ENCODE assay signal across 8 cellular contexts in genomic region chr6:157981395-157982296, GRCh38. TPM values are rescaled to one million over a fixed set of nuclear protein-coding genes. Genes with fewer than 3 reads are reported as not detected.
DNase-seq lines count a peak whose midpoint lies in the region; ATAC-seq and TF ChIP-seq lines count a peak whose summit lies in the region.

Gene SYNJ2 (plus strand): TSS chr6:157981863. CDS start chr6:157981962, 99 bp downstream.

- intact Hi-C loops in esophagus muscularis mucosa (cut with DNase I), result loop anchor here (2.0 kb wide), 2 partner anchors 79 to 91 kb away; no protein-coding TSS in a partner anchor

- peak; percentile 86 for ATAC-seq in GM19324 (IDR thresholded peaks at IDR 0.05; ENCODE audit: low FRiP score, unreplicated experiment)
- ATAC-seq in HG03442 (IDR thresholded peaks at IDR 0.05; ENCODE audit: unreplicated experiment), result peak; percentile 76
- ATAC-seq in naive B cell (ENCODE audit: low read depth in 2 of 2), result peak; percentile 81 to 83
- peak; percentile 91 for ATAC-seq in stimulated activated memory B cell treated with anti-CD40 and anti-IgM and Interleukin-4, amounts not matched to agents 10 μg/mL and 1 μg/mL and 100 μg/mL, for 72 hours

- H3K27ac ChIP-seq in BLaER1, result peak within 1 kb of the TSS; percentile 85
- H3K27ac ChIP-seq in esophagus muscularis mucosa (replicated peaks in 1 of 4), result peak within 1 kb of the TSS; percentile 89 to 93 (median 90)

- peak within 1 kb of the TSS; percentile 83 for H3K9ac ChIP-seq in BLaER1

- no peak for TF ChIP-seq EP300 in esophagus muscularis mucosa (IDR thresholded peaks at IDR 0.05)

- DNase-seq in OCI-M1 (lab: John Stamatoyannopoulos, UW) (peak; percentile 84), esophagus muscularis mucosa (ENCODE audit: extremely low spot score) (no peak), naive B cell (peak; percentile 74)
- peak; percentile 88 for DNase-seq in activated T-cell treated with anti-CD3 and anti-CD28 coated beads, Interleukin-2, amount 50 U/mL, for 1 hour

- H3K36me3 Mint-ChIP-seq in naive B cell, result no peaks in the 10 kb centered on the region
- H3K36me3 Mint-ChIP-seq in stimulated activated memory B cell treated with anti-CD40 and anti-IgM and Interleukin-4, amounts not matched to agents 10 μg/mL and 1 μg/mL and 100 μg/mL, for 72 hours, result no peaks in the 10 kb centered on the region

- H3K4me3 Mint-ChIP-seq in naive B cell, result peak within 1 kb of the TSS; percentile 78 to 95 (median 88)
- peak within 1 kb of the TSS; percentile 87 for H3K4me3 Mint-ChIP-seq in stimulated activated memory B cell treated with anti-CD40 and anti-IgM and Interleukin-4, amounts not matched to agents 10 μg/mL and 1 μg/mL and 100 μg/mL, for 72 hours

- H3K9me3 ChIP-seq in BLaER1 (no peaks in the 10 kb centered on the region), esophagus muscularis mucosa (no peaks in the 10 kb centered on the region)

- no peaks in the 10 kb centered on the region for H3K9me3 Mint-ChIP-seq in naive B cell
- H3K9me3 Mint-ChIP-seq in stimulated activated memory B cell treated with anti-CD40 and anti-IgM and Interleukin-4, amounts not matched to agents 10 μg/mL and 1 μg/mL and 100 μg/mL, for 72 hours, result no peaks in the 10 kb centered on the region

- peaks cover 0 to 5% (median 0%) of the 10 kb centered on the region in 3 donors for H3K27me3 Mint-ChIP-seq in naive B cell
- no peaks in the 10 kb centered on the region for H3K27me3 Mint-ChIP-seq in stimulated activated memory B cell treated with anti-CD40 and anti-IgM and Interleukin-4, amounts not matched to agents 10 μg/mL and 1 μg/mL and 100 μg/mL, for 72 hours

- peak; percentile 60 to 70 (median 68) for TF ChIP-seq CTCF in esophagus muscularis mucosa (IDR thresholded peaks at IDR 0.05)

- WGBS in esophagus muscularis mucosa, result no CpG with 5 or more reads among the region's 108 CpGs

- peaks cover 14% of the 10 kb centered on the region; the same call in 1 of the 2 replicates for H4K20me1 ChIP-seq in BLaER1

- H3K27ac Mint-ChIP-seq in naive B cell, result peak within 1 kb of the TSS in 5 of 6 donors; percentile 36 to 92 (median 81)
- peak within 1 kb of the TSS; percentile 75 for H3K27ac Mint-ChIP-seq in stimulated activated memory B cell treated with anti-CD40 and anti-IgM and Interleukin-4, amounts not matched to agents 10 μg/mL and 1 μg/mL and 100 μg/mL, for 72 hours

- H3K4me3 ChIP-seq in BLaER1, result peak within 1 kb of the TSS; percentile 92
- peak within 1 kb of the TSS; percentile 90 to 99 (median 94) for H3K4me3 ChIP-seq in esophagus muscularis mucosa

- H3K36me3 ChIP-seq in BLaER1 (no peaks in the 10 kb centered on the region), esophagus muscularis mucosa (no peaks in the 10 kb centered on the region)

- peaks cover 14 to 46% (median 39%) of the 10 kb centered on the region in 3 donors for H3K4me1 Mint-ChIP-seq in naive B cell
- peaks cover 44% of the 10 kb centered on the region for H3K4me1 Mint-ChIP-seq in stimulated activated memory B cell treated with anti-CD40 and anti-IgM and Interleukin-4, amounts not matched to agents 10 μg/mL and 1 μg/mL and 100 μg/mL, for 72 hours

- H3K27me3 ChIP-seq in BLaER1, result peaks cover 12% of the 10 kb centered on the region; the same call in 1 of the 2 replicates
- H3K27me3 ChIP-seq in esophagus muscularis mucosa, result peaks cover 0 to 5% (median 0%) of the 10 kb centered on the region in 4 donors

- TF ChIP-seq POLR2A in esophagus muscularis mucosa (IDR thresholded peaks at IDR 0.05; ENCODE audit: low read depth), result no peak

- H3K4me1 ChIP-seq in BLaER1 (peaks cover 67% of the 10 kb centered on the region), esophagus muscularis mucosa (peaks cover 11 to 56% (median 51%) of the 10 kb centered on the region in 4 donors)

- H3K4me2 ChIP-seq in BLaER1, result peak within 1 kb of the TSS; percentile 100

RNA-seq across cellular contexts. Expression of gene SYNJ2, which starts in this region (rescaled TPM):
- total RNA-seq in esophagus muscularis mucosa, result 10 to 100 TPM; 17.0 to 25.3 (median 25.1) TPM
- 1 to 10 TPM; 2.4 to 9.5 (median 4.7) TPM for polyA plus RNA-seq in naive B cell (ENCODE audit: low read depth in 6 of 6)
